ENCODE assay signal across 11 cellular contexts in genomic region chr1:21574464-21575151, GRCh38.
DNase-seq lines count a peak whose midpoint lies in the region; ATAC-seq and TF ChIP-seq lines count a peak whose summit lies in the region.
"Had no signal": no experiment of that assay in that cellular context is flagged by ENCODE, and none has a peak within 500 bp of the region (broad histone marks: within the 10 kb centered on the region; RNA-seq: fewer than 3 reads in every experiment).

No MANE protein-coding gene starts in this region.

- H3K9me2 ChIP-seq in OCI-LY7 (ENCODE audit: insufficient read depth, low read length) = no peaks in the 10 kb centered on the region

- H3K9ac ChIP-seq in iPS-20b (ENCODE audit: low read depth, low read length) (peak overlapping the region; percentile 35; the same call in 1 of the 2 replicates), subcutaneous abdominal adipose tissue (ENCODE audit: low read length in 5 of 5) (peak overlapping the region in 2 of 5 donors; percentile 7 to 48)
- H3K9ac ChIP-seq: KMS-11 had no signal

- no peak overlapping the region for H3K27ac ChIP-seq in iPS-20b (ENCODE audit: low read length)
- H3K27ac ChIP-seq in subcutaneous abdominal adipose tissue (ENCODE audit: low read depth, low read length) = peak overlapping the region; percentile 50
- H3K27ac ChIP-seq in OCI-LY7 (ENCODE audit: low read depth, low read length, poor library complexity, severe bottlenecking) = no peak overlapping the region
- H3K27ac ChIP-seq: epithelial cell of prostate, KMS-11 had no signal

- in situ Hi-C loops in astrocyte of the cerebellum (cut with HindIII; ENCODE audit: low sequenced_read_pairs) = no loop called here

- POLR2A ChIA-PET in OCI-LY7 (lab: Charles Lee) = no interaction called here

- CTCF ChIA-PET in OCI-LY7 (lab: Charles Lee; ENCODE audit: unreplicated experiment) = interaction anchor here (0.5 kb wide), 1 partner anchor 1027 kb away, joined by 3 read pairs; no protein-coding TSS in a partner anchor

- no peak overlapping the region for H3K4me2 ChIP-seq in OCI-LY7 (ENCODE audit: low read length)
- H3K4me2 ChIP-seq: KMS-11 had no signal

- no peak overlapping the region for H2AFZ ChIP-seq in OCI-LY7 (ENCODE audit: low read length)

- TF ChIP-seq CTCF in astrocyte of the cerebellum (IDR thresholded peaks at IDR 0.05; ENCODE audit: low read depth, low read length, missing control alignments) (peak; percentile 22), OCI-LY7 (conservative IDR thresholded peaks at IDR 0.05; ENCODE audit: low read length) (no peak; the same call in 1 of the 2 replicates)

- H3K79me2 ChIP-seq in OCI-LY7 (ENCODE audit: insufficient read depth, low read depth, low read length) = no peaks in the 10 kb centered on the region

- DNase-seq in astrocyte of the cerebellum (ENCODE audit: low read depth) (peak; percentile 83), OCI-LY7 (ENCODE audit: low spot score) (no peak), AG08396 (ENCODE audit: low spot score) (no peak)
- no peak for DNase-seq in stimulated activated naive CD8-positive, alpha-beta T cell treated with anti-CD3 and anti-CD28 coated beads, Interleukin-15, Interleukin-2, amounts not matched to agents 100 U/mL and 50 U/mL, for 24 hours
- DNase-seq in stimulated activated CD4-positive, alpha-beta T cell treated with anti-CD3 and anti-CD28 coated beads, Interleukin-4, amount 100 ng/mL, for 24 hours = no peak
- DNase-seq: activated CD4-positive, alpha-beta T cell treated with anti-CD3 and anti-CD28 coated beads for 4 hours had no signal

- no peak for TF ChIP-seq EP300 in Ishikawa (IDR thresholded peaks at IDR 0.05; ENCODE audit: borderline replicate concordance)

- H4K20me1 ChIP-seq in OCI-LY7 (ENCODE audit: insufficient read depth, low read length) = no peaks in the 10 kb centered on the region

- H3K27me3 ChIP-seq in iPS-20b (ENCODE audit: insufficient read depth, low read length) (no peaks in the 10 kb centered on the region; the same call in 1 of the 2 replicates), subcutaneous abdominal adipose tissue (ENCODE audit: control insufficient read depth in 5 of 5, insufficient read depth in 4 of 5, low read length in 5 of 5) (peaks cover 0 to 3% (median 0%) of the 10 kb centered on the region in 5 donors)

- peak; percentile 31; the same call in 1 of the 2 replicates for TF ChIP-seq RAD21 in Ishikawa (IDR thresholded peaks at IDR 0.05; ENCODE audit: low read depth)

- ATAC-seq in stimulated activated naive CD8-positive, alpha-beta T cell treated with anti-CD3 and anti-CD28 coated beads, Interleukin-15, Interleukin-2, amounts not matched to agents 100 U/mL and 50 U/mL, for 24 hours = no peak

- H3K36me3 ChIP-seq in iPS-20b (ENCODE audit: insufficient read depth, low read depth, low read length) (peaks cover 4% of the 10 kb centered on the region; the same call in 1 of the 2 replicates), subcutaneous abdominal adipose tissue (ENCODE audit: control insufficient read depth in 5 of 5, insufficient read depth in 5 of 5, low read length in 5 of 5) (no peaks in the 10 kb centered on the region), OCI-LY7 (ENCODE audit: insufficient read depth, low read length) (no peaks in the 10 kb centered on the region)

- H3K9me3 ChIP-seq in iPS-20b (ENCODE audit: insufficient read depth, low read depth, low read length) = no peaks in the 10 kb centered on the region
- peaks cover 0 to 10% (median 8%) of the 10 kb centered on the region in 5 donors for H3K9me3 ChIP-seq in subcutaneous abdominal adipose tissue (ENCODE audit: control insufficient read depth in 5 of 5, low read length in 5 of 5)
- no peaks in the 10 kb centered on the region for H3K9me3 ChIP-seq in OCI-LY7 (ENCODE audit: low read length)

- H3K4me3 ChIP-seq in astrocyte of the cerebellum (ENCODE audit: low read depth, low read length) (no peak overlapping the region), iPS-20b (ENCODE audit: low read length) (no peak overlapping the region), subcutaneous abdominal adipose tissue (ENCODE audit: low read depth in 1 of 5, low read length in 5 of 5) (peak overlapping the region in 3 of 5 donors; percentile 8 to 22 (median 9)), OCI-LY7 (ENCODE audit: low read depth, low read length, poor library complexity, severe bottlenecking) (no peak overlapping the region)

- BruUV-seq in OCI-LY7 (replicated peaks; lab: Mats Ljungman, UMichigan) = no TSS peak

- intact Hi-C loops in OCI-LY7 (cut with micrococcal nuclease; ENCODE audit: unreplicated experiment) = loop anchor here (10.0 kb wide), 3 partner anchors 70 to 340 kb away; partner anchors contain the start of gene ALPL

- H3K4me1 ChIP-seq in iPS-20b (ENCODE audit: insufficient read depth, low read length) (peaks cover 9% of the 10 kb centered on the region; the same call in 1 of the 2 replicates), subcutaneous abdominal adipose tissue (ENCODE audit: control insufficient read depth in 5 of 5, insufficient read depth in 5 of 5, low read length in 5 of 5) (peaks cover 0 to 23% (median 21%) of the 10 kb centered on the region in 5 donors), OCI-LY7 (ENCODE audit: insufficient read depth, low read length, poor library complexity, severe bottlenecking) (no peaks in the 10 kb centered on the region)

TF ChIP-seq in Ishikawa, 13 proteins besides CTCF, POLR2A, EP300 and RAD21:
- TF ChIP-seq CEBPB (IDR thresholded peaks at IDR 0.05) (no peak), TAF1 (IDR thresholded peaks at IDR 0.05; ENCODE audit: low read depth) (no peak), CREB1 (IDR thresholded peaks at IDR 0.05; ENCODE audit: low read depth) (no peak), TEAD4 (IDR thresholded peaks at IDR 0.05) (no peak), EGR1 (IDR thresholded peaks at IDR 0.05) (peak; percentile 82), NFIC (IDR thresholded peaks at IDR 0.05) (peak; percentile 38; the same call in 1 of the 2 replicates), TCF12 (IDR thresholded peaks at IDR 0.05; ENCODE audit: low read depth) (no peak), USF1 (IDR thresholded peaks at IDR 0.05) (no peak), FOXM1 (IDR thresholded peaks at IDR 0.05; ENCODE audit: borderline replicate concordance, low read depth) (no peak), YY1 (IDR thresholded peaks at IDR 0.05; ENCODE audit: low read depth) (no peak), ZBTB7A (IDR thresholded peaks at IDR 0.05; ENCODE audit: low read depth) (0 out of 2 replicates have a peak, but pooled peaks have one; percentile 38), REST (IDR thresholded peaks at IDR 0.05; ENCODE audit: low read depth) (no peak)
- TF ChIP-seq, protein P1, sequence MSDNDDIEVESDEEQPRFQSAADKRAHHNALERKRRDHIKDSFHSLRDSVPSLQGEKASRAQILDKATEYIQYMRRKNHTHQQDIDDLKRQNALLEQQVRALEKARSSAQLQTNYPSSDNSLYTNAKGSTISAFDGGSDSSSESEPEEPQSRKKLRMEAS (IDR thresholded peaks at IDR 0.05) = 0 out of 2 replicates have a peak, but pooled peaks have one; percentile 35
TF ChIP-seq in Ishikawa: peak in this region for 4.

Comparison
In these comparisons a context has a peak if more than half of its experiments do, and no peak if none do; other contexts are left out.
1. H3K4me3 ChIP-seq: peak in subcutaneous abdominal adipose tissue (3 of 5); none in astrocyte of the cerebellum (single experiment), iPS-20b (single experiment) and OCI-LY7 (single experiment).